16 cellular contexts compared by ENCODE assay signal in genomic region chr3:70744536-70744935, GRCh38.
"Had no signal": no experiment of that assay in that cellular context is flagged by ENCODE, and none has a peak within 500 bp of the region (broad histone marks: within the 10 kb centered on the region; RNA-seq: fewer than 3 reads in every experiment).

No MANE protein-coding gene starts in this region.

- H3K27ac Mint-ChIP-seq: activated B cell treated with CpG ODN at 0.5 μM for 24 hours; activated CD8-positive, alpha-beta T cell treated with anti-CD3 and anti-CD28 coated beads, Interleukin-2, amount 10 ng/mL, durations not matched to agents 7 days and 5 days; activated naive CD8-positive, alpha-beta T cell treated with anti-CD3 and anti-CD28 coated beads for 36 hours; endodermal cell; stimulated activated effector memory CD8-positive, alpha-beta T cell treated with anti-CD3 and anti-CD28 coated beads, Interleukin-12 subunit alpha, Interleukin-12 subunit beta, amount 100 ng/mL, for 72 hours; T-helper 2 cell treated with Interferon-gamma antibody and Interleukin-4, amounts not matched to agents 5 μg/mL and 100 μg/mL, for 36 hours had no signal

- H3K4me1 Mint-ChIP-seq: activated B cell treated with CpG ODN at 0.5 μM for 24 hours; activated naive CD8-positive, alpha-beta T cell treated with anti-CD3 and anti-CD28 coated beads for 36 hours; stimulated activated effector memory CD8-positive, alpha-beta T cell treated with anti-CD3 and anti-CD28 coated beads, Interleukin-12 subunit alpha, Interleukin-12 subunit beta, amount 100 ng/mL, for 72 hours had no signal

- H3K36me3 Mint-ChIP-seq: activated naive CD8-positive, alpha-beta T cell treated with anti-CD3 and anti-CD28 coated beads for 36 hours; stimulated activated effector memory CD8-positive, alpha-beta T cell treated with anti-CD3 and anti-CD28 coated beads, Interleukin-12 subunit alpha, Interleukin-12 subunit beta, amount 100 ng/mL, for 72 hours had no signal

- H3K4me3 ChIP-seq: dorsolateral prefrontal cortex, lower lobe of right lung, pancreas had no signal

- ATAC-seq: activated CD8-positive, alpha-beta T cell treated with anti-CD3 and anti-CD28 coated beads, Interleukin-2, amount 10 ng/mL, durations not matched to agents 7 days and 5 days; left colon; lower lobe of right lung; pancreas; stimulated activated effector memory CD8-positive, alpha-beta T cell treated with anti-CD3 and anti-CD28 coated beads, Interleukin-12 subunit alpha, Interleukin-12 subunit beta, amount 100 ng/mL, for 72 hours had no signal

- H3K9me3 Mint-ChIP-seq: activated B cell treated with CpG ODN at 0.5 μM for 24 hours; activated naive CD8-positive, alpha-beta T cell treated with anti-CD3 and anti-CD28 coated beads for 36 hours; endodermal cell; stimulated activated effector memory CD8-positive, alpha-beta T cell treated with anti-CD3 and anti-CD28 coated beads, Interleukin-12 subunit alpha, Interleukin-12 subunit beta, amount 100 ng/mL, for 72 hours; T-helper 2 cell treated with Interferon-gamma antibody and Interleukin-4, amounts not matched to agents 5 μg/mL and 100 μg/mL, for 36 hours had no signal

- H3K4me3 Mint-ChIP-seq: activated B cell treated with CpG ODN at 0.5 μM for 24 hours; activated CD8-positive, alpha-beta T cell treated with anti-CD3 and anti-CD28 coated beads, Interleukin-2, amount 10 ng/mL, durations not matched to agents 7 days and 5 days; activated naive CD8-positive, alpha-beta T cell treated with anti-CD3 and anti-CD28 coated beads for 36 hours; endodermal cell; stimulated activated effector memory CD8-positive, alpha-beta T cell treated with anti-CD3 and anti-CD28 coated beads, Interleukin-12 subunit alpha, Interleukin-12 subunit beta, amount 100 ng/mL, for 72 hours; T-helper 2 cell treated with Interferon-gamma antibody and Interleukin-4, amounts not matched to agents 5 μg/mL and 100 μg/mL, for 36 hours had no signal

- DNase-seq: activated B cell treated with CpG ODN at 0.5 μM for 24 hours; activated CD4-positive, alpha-beta T cell treated with anti-CD3 and anti-CD28 coated beads for 48 hours; activated CD8-positive, alpha-beta memory T cell treated with anti-CD3 and anti-CD28 coated beads, Interleukin-2, amount 50 U/mL, for 4 hours; activated CD8-positive, alpha-beta T cell treated with anti-CD3 and anti-CD28 coated beads, Interleukin-2, amount 10 ng/mL, durations not matched to agents 7 days and 5 days; activated gamma-delta T cell; activated naive CD8-positive, alpha-beta T cell treated with anti-CD3 and anti-CD28 coated beads for 36 hours; activated T-cell treated with anti-CD3 and anti-CD28 coated beads, Interleukin-2, amount 50 U/mL, for 48 hours; cerebellar nuclear complex; dorsolateral prefrontal cortex; endodermal cell; left colon; lower lobe of right lung; pancreas; SW 1271 had no signal
